ENCODE assay signal across 14 cellular contexts in genomic region chr6:71412559-71412958, GRCh38.
A peak's percentile ranks its signal among the peaks of the same experiment; 100 is the strongest.
DNase-seq lines count a peak whose midpoint lies in the region; ATAC-seq and TF ChIP-seq lines count a peak whose summit lies in the region.
"Had no signal": no experiment of that assay in that cellular context is flagged by ENCODE, and none has a peak within 500 bp of the region (broad histone marks: within the 10 kb centered on the region; RNA-seq: fewer than 3 reads in every experiment).

No MANE protein-coding gene starts in this region.

- H3K4me1 ChIP-seq in body of pancreas: peaks cover 17% of the 10 kb centered on the region
- H3K4me1 ChIP-seq in MM.1S (ENCODE audit: low read length): no peaks in the 10 kb centered on the region; the same call in none of the 2 replicates

- ATAC-seq in body of pancreas (no peak), GM19351 (IDR thresholded peaks at IDR 0.05; ENCODE audit: unreplicated experiment) (no peak)

- H2AFZ ChIP-seq in MM.1S (ENCODE audit: low read length): no peak overlapping the region

- H3K27me3 Mint-ChIP-seq in CD14-positive monocyte (ENCODE audit: low read depth in 3 of 3): peaks cover 13 to 17% (median 13%) of the 10 kb centered on the region in 3 donors
- H3K27me3 Mint-ChIP-seq: progenitor cell of endocrine pancreas had no signal

- no peak overlapping the region for H3K4me3 Mint-ChIP-seq in CD14-positive monocyte
- H3K4me3 Mint-ChIP-seq: activated naive CD8-positive, alpha-beta T cell; immature natural killer cell had no signal

- H3K9me2 ChIP-seq in MM.1S (replicated peaks; ENCODE audit: insufficient read depth, low read length): no peaks in the 10 kb centered on the region

- H3K27ac ChIP-seq in body of pancreas: peak overlapping the region in 3 of 4 donors; percentile 29 to 84 (median 67)
- H3K27ac ChIP-seq in MM.1S (ENCODE audit: low read length): no peak overlapping the region

- TF ChIP-seq POLR2A in body of pancreas (IDR thresholded peaks at IDR 0.05): no peak

- H3K27ac Mint-ChIP-seq in CD14-positive monocyte: no peak overlapping the region
- H3K27ac Mint-ChIP-seq: activated naive CD8-positive, alpha-beta T cell; immature natural killer cell; progenitor cell of endocrine pancreas had no signal

- H4K20me1 ChIP-seq in MM.1S (ENCODE audit: insufficient read depth, low read length): no peaks in the 10 kb centered on the region

- no peaks in the 10 kb centered on the region for H3K36me3 Mint-ChIP-seq in CD14-positive monocyte
- H3K36me3 Mint-ChIP-seq: activated naive CD8-positive, alpha-beta T cell; immature natural killer cell had no signal

- peaks cover 0 to 1% (median 0%) of the 10 kb centered on the region in 7 donors for H3K9me3 Mint-ChIP-seq in CD14-positive monocyte

- no peak overlapping the region for H3K4me3 ChIP-seq in body of pancreas
- H3K4me3 ChIP-seq in MM.1S (ENCODE audit: low read length): no peak overlapping the region

- H3K79me2 ChIP-seq in MM.1S (ENCODE audit: low read length): no peaks in the 10 kb centered on the region

- H3F3A ChIP-seq in MM.1S (ENCODE audit: insufficient read depth, low read length): no peaks in the 10 kb centered on the region

- H3K9me3 ChIP-seq in body of pancreas: no peaks in the 10 kb centered on the region
- H3K9me3 ChIP-seq in MM.1S (replicated peaks; ENCODE audit: insufficient read depth, low read length): no peaks in the 10 kb centered on the region

- H3K36me3 ChIP-seq in body of pancreas (replicated peaks in 1 of 2; ENCODE audit: insufficient read depth in 1 of 2, low read depth in 2 of 2): peaks cover 4 to 8% of the 10 kb centered on the region in 2 donors
- no peaks in the 10 kb centered on the region for H3K36me3 ChIP-seq in MM.1S (replicated peaks; ENCODE audit: insufficient read depth, low read length)

- no peak overlapping the region for H3K4me2 ChIP-seq in MM.1S (ENCODE audit: low read depth, low read length)

- no peak overlapping the region for H3K9ac ChIP-seq in MM.1S (ENCODE audit: low read length)

- 65 to 69% methylated on average over 4 of the region's 4 CpGs for whole genome bisulfite sequencing in body of pancreas, 2 donors

- DNase-seq in EH (ENCODE audit: low read depth) (peak; percentile 37), body of pancreas (no peak), iris pigment epithelial cell (ENCODE audit: low read depth) (peak; percentile 59), renal cortical epithelial cell (ENCODE audit: low read depth) (peak; percentile 58), GM03348 (ENCODE audit: low spot score) (no peak), MM.1S (no peak), CD14-positive monocyte (ENCODE audit: low spot score) (no peak)
- DNase-seq: activated CD4-positive, alpha-beta T cell treated with anti-CD3 and anti-CD28 coated beads, Interleukin-2, amount 50 U/mL, for 48 hours; C1 segment of cervical spinal cord; immature natural killer cell; NCI-H187 had no signal

- H3K27me3 ChIP-seq in body of pancreas (no peaks in the 10 kb centered on the region), MM.1S (replicated peaks; ENCODE audit: insufficient read depth, low read length) (no peaks in the 10 kb centered on the region)

- intact Hi-C loops in body of pancreas (cut with DNase I): no loop called here
- intact Hi-C loops in CD14-positive monocyte (cut with micrococcal nuclease): no loop called here

- TF ChIP-seq CTCF in body of pancreas (IDR thresholded peaks at IDR 0.05): no peak
- no peak for TF ChIP-seq CTCF in MM.1S (IDR thresholded peaks at IDR 0.05; ENCODE audit: low read length)
- no peak for TF ChIP-seq CTCF in CD14-positive monocyte (IDR thresholded peaks at IDR 0.05)

- no peaks in the 10 kb centered on the region for H3K4me1 Mint-ChIP-seq in CD14-positive monocyte
- H3K4me1 Mint-ChIP-seq: immature natural killer cell had no signal

Comparison
In these comparisons a context has a peak if more than half of its experiments do, and no peak if none do; other contexts are left out.
1. DNase-seq: peak in EH (single experiment), iris pigment epithelial cell (single experiment) and renal cortical epithelial cell (single experiment); none in body of pancreas (0 of 4), GM03348 (single experiment), MM.1S (single experiment) and CD14-positive monocyte (single experiment).